Comparison of ENCODE assay signal across 24 cellular contexts in the genomic region with DNA sequence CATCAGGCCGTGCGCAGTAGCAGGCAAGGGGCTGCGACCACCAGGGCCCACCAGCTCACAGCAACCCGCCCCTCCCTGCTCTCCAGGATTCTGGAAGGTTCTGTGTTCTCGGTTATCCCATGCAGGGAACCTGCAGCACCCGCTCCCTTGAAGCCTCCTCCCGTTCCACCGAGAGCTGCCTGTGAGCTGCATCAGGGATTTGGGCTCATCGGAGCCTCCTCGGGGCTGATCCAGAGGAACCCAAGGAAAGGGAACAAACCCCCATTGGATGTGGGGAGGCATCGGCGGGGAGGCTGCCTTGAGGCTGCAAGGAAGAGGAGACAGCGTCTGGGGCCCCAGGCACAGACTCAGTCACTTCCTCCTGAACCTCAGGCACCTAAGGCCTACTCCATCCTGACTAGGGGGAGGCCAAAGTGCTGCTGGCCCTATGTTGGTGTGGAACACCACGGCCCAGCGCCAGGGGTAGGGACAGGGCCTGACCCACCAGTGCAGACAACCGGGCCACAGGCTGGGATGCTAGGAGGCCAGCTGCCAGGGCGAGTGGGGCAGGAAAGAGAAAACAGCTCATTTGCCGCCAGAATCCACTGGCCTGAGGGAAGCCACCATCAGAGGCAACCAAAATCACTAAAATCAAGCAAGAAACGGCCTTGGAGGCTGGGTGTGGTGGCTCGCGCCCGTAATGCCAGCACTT. TPM values are rescaled to one million over a fixed set of nuclear protein-coding genes. Genes with fewer than 3 reads are reported as not detected.
DNase-seq lines count a peak whose midpoint lies in the region; ATAC-seq, FAIRE-seq and TF ChIP-seq lines count a peak whose summit lies in the region.
"Had no signal": no experiment of that assay in that cellular context is flagged by ENCODE, and none has a peak within 500 bp of the region (broad histone marks: within the 10 kb centered on the region; RNA-seq: fewer than 3 reads in every experiment).

No MANE protein-coding gene starts in this region.

- no peak for ATAC-seq in Right ventricle myocardium inferior
- no peak for ATAC-seq in GM18505 (IDR thresholded peaks at IDR 0.05; ENCODE audit: unreplicated experiment)
- ATAC-seq: naive thymus-derived CD4-positive, alpha-beta T cell; stimulated activated memory B cell treated with anti-CD40 and anti-IgM and Interleukin-4, amounts not matched to agents 10 μg/mL and 1 μg/mL and 100 μg/mL, for 72 hours had no signal

- no peaks in the 10 kb centered on the region for H3K9me3 ChIP-seq in left ventricle myocardium inferior (replicated peaks)
- no peaks in the 10 kb centered on the region for H3K9me3 ChIP-seq in adrenal gland (replicated peaks in 1 of 3)

- H3K27me3 ChIP-seq in left ventricle myocardium inferior (ENCODE audit: low read depth), result no peaks in the 10 kb centered on the region
- no peaks in the 10 kb centered on the region for H3K27me3 ChIP-seq in adrenal gland
- H3K27me3 ChIP-seq: cardiac muscle cell had no signal

- no peak overlapping the region for H3K4me3 ChIP-seq in left ventricle myocardium inferior
- no peak overlapping the region for H3K4me3 ChIP-seq in adrenal gland
- H3K4me3 ChIP-seq: cardiac muscle cell had no signal

- no peak for TF ChIP-seq CTCF in left ventricle myocardium inferior (IDR thresholded peaks at IDR 0.05; ENCODE audit: borderline replicate concordance)
- TF ChIP-seq CTCF in adrenal gland (IDR thresholded peaks at IDR 0.05), result no peak

- no peak overlapping the region for H3K27ac ChIP-seq in left ventricle myocardium inferior (replicated peaks)
- peak overlapping the region in 2 of 5 donors; percentile 5 to 23 for H3K27ac ChIP-seq in adrenal gland
- H3K27ac ChIP-seq: cardiac muscle cell had no signal

- FAIRE-seq in urothelium cell line (lab: Jason Lieb, UNC), result peak; percentile 42
- FAIRE-seq: frontal cortex, islet of Langerhans had no signal

- H3K4me1 ChIP-seq in left ventricle myocardium inferior (peaks cover 45% of the 10 kb centered on the region), adrenal gland (replicated peaks in 1 of 2) (peaks cover 24 to 42% of the 10 kb centered on the region in 2 donors)

- TF ChIP-seq POLR2A in adrenal gland (IDR thresholded peaks at IDR 0.05) (no peak), GM18505 (IDR thresholded peaks at IDR 0.05; ENCODE audit: borderline replicate concordance, extremely low read depth, insufficient read depth, insufficient read length) (no peak)

- DNase-seq in Right ventricle myocardium inferior (ENCODE audit: missing footprints), result peak; percentile 26
- DNase-seq in left ventricle myocardium inferior, result no peak
- peak in 4 of 7 donors; percentile 15 to 48 (median 24) for DNase-seq in adrenal gland
- peak; percentile 68 for DNase-seq in mesenteric fat pad (ENCODE audit: low spot score)
- DNase-seq in urothelium cell line (ENCODE audit: low spot score), result no peak
- DNase-seq in HT-29 (ENCODE audit: low spot score), result no peak
- DNase-seq in SK-N-DZ (ENCODE audit: low spot score), result no peak
- DNase-seq: activated CD4-positive, alpha-beta T cell treated with anti-CD3 and anti-CD28 coated beads for 4 hours; activated gamma-delta T cell; CD4-positive, alpha-beta memory T cell; erythroblast; GF-D8; hippocampal formation; naive thymus-derived CD4-positive, alpha-beta T cell; NCI-H1092; NCI-H2081 treated with DMSO at 0.1 percent for 48 hours; NCI-H510A treated with DMSO at 0.1 percent for 48 hours; stimulated activated CD4-positive, alpha-beta T cell treated with anti-CD3 and anti-CD28 coated beads, Interleukin-1b, Interleukin-23, amount 100 ng/mL, for 48 hours; SW 1271 had no signal

- WGBS in adrenal gland, 4 donors, result 96 to 97% (median 97%) methylated on average over 15 to 22 of the region's 22 CpGs

- intact Hi-C loops in Right ventricle myocardium inferior (cut with DNase I) (no loop called here), left ventricle myocardium inferior (cut with micrococcal nuclease) (no loop called here), adrenal gland (cut with DNase I) (loop anchor here in 1 of 2 donors (5.0 kb wide), 1 partner anchor 48 kb away; no protein-coding TSS in a partner anchor)

- H3K36me3 ChIP-seq in left ventricle myocardium inferior (peaks cover 78% of the 10 kb centered on the region), adrenal gland (replicated peaks in 1 of 2) (peaks cover 0 to 63% of the 10 kb centered on the region in 2 donors)

RNA-seq across cellular contexts. Expression of a gene that starts 14.4 kb away (rescaled TPM):
- total RNA-seq in Right ventricle myocardium inferior (611 TPM), left ventricle myocardium inferior (585 TPM), adrenal gland (1,000 to 10,000 TPM in 2 of 8 donors, 100 to 1,000 TPM in 6; 449 to 1,588 (median 791) TPM), mesenteric fat pad (417 TPM)
- polyA plus RNA-seq in adrenal gland, result 100 to 1,000 TPM; 266 to 499 (median 286) TPM
- total RNA-seq in HT-29 (2014; rRNA removed; shearing (Covaris generic)), result 1,319 and 1,392 TPM in 2 replicates
- polyA plus RNA-seq in SK-N-DZ (2014; cell fraction: cytosol; rRNA removed), result 32.5 and 46.0 TPM in 2 replicates
- polyA plus RNA-seq in SK-N-DZ (2014; cell fraction: nucleus; rRNA removed), result 37.6 and 66.3 TPM in 2 replicates

RNA-seq across cellular contexts. Expression of a gene that starts 15.4 kb away (rescaled TPM):
- total RNA-seq in Right ventricle myocardium inferior (31.1 TPM), left ventricle myocardium inferior (24.2 TPM), adrenal gland (10 to 100 TPM; 36.5 to 78.3 (median 61.5) TPM), mesenteric fat pad (37.9 TPM)
- 10 to 100 TPM; 10.3 to 29.5 (median 10.7) TPM for polyA plus RNA-seq in adrenal gland
- total RNA-seq in HT-29 (2014; rRNA removed; shearing (Covaris generic)), result 89.2 and 96.4 TPM in 2 replicates
- 37.9 and 56.5 TPM in 2 replicates for polyA plus RNA-seq in SK-N-DZ (2014; cell fraction: cytosol; rRNA removed)
- polyA plus RNA-seq in SK-N-DZ (2014; cell fraction: nucleus; rRNA removed), result 15.8 and 20.8 TPM in 2 replicates

RNA-seq across cellular contexts. Expression of a gene that starts 29.8 kb away (rescaled TPM):
- 240 TPM for total RNA-seq in Right ventricle myocardium inferior
- total RNA-seq in left ventricle myocardium inferior, result 146 TPM
- 100 to 1,000 TPM in 6 of 8 donors, 10 to 100 TPM in 2; 74.6 to 175 (median 137) TPM for total RNA-seq in adrenal gland
- 100 to 1,000 TPM in 1 of 3 donors, 10 to 100 TPM in 2; 17.2 to 147 (median 74.4) TPM for polyA plus RNA-seq in adrenal gland
- total RNA-seq in mesenteric fat pad, result 563 TPM
- 3.6 and 7.5 TPM in 2 replicates for total RNA-seq in HT-29 (2014; rRNA removed; shearing (Covaris generic))
- 0.12 TPM in 1 of 2 replicates, not detected in the other for polyA plus RNA-seq in SK-N-DZ (2014; cell fraction: cytosol; rRNA removed)
- not detected in 2 replicates for polyA plus RNA-seq in SK-N-DZ (2014; cell fraction: nucleus; rRNA removed)
- total RNA-seq: CD4-positive, alpha-beta memory T cell had no signal
- polyA plus RNA-seq: CD4-positive, alpha-beta memory T cell; naive thymus-derived CD4-positive, alpha-beta T cell had no signal

Comparison
In these comparisons a context has a peak if more than half of its experiments do, and no peak if none do; other contexts are left out.
1. DNase-seq: peak in Right ventricle myocardium inferior (single experiment), adrenal gland (4 of 7) and mesenteric fat pad (single experiment); none in left ventricle myocardium inferior (single experiment), urothelium cell line (single experiment), HT-29 (single experiment) and SK-N-DZ (single experiment).